ENCODE assay signal across 11 cellular contexts in genomic region chr11:119158467-119158866, GRCh38. TPM values are rescaled to one million over a fixed set of nuclear protein-coding genes. Genes with fewer than 3 reads are reported as not detected.
"Had no signal": no experiment of that assay in that cellular context is flagged by ENCODE, and none has a peak within 500 bp of the region (broad histone marks: within the 10 kb centered on the region; RNA-seq: fewer than 3 reads in every experiment).

No MANE protein-coding gene starts in this region.

- H3K9me3 Mint-ChIP-seq: HFFc6 had no signal

- H3K36me3 ChIP-seq: HAP-1 had no signal

- H3K4me3 ChIP-seq: GM23248, HAP-1, K562 had no signal

- ATAC-seq: HCT116, K562 had no signal

- H3K27ac ChIP-seq: GM23248, HL-60 had no signal

- DNase-seq: GM23248, GOT3, HFFc6, IMR-90, KG1 had no signal

- H3K4me1 ChIP-seq: HAP-1 had no signal

- FAIRE-seq: H54, K562 had no signal

- H3K27ac Mint-ChIP-seq: HFFc6 had no signal

- H3K4me3 Mint-ChIP-seq: HFFc6 had no signal

- H3K9me3 ChIP-seq: HAP-1 had no signal

- H2AFZ ChIP-seq: GM23248 had no signal

RNA-seq across cellular contexts. Expression of gene ABCG4, which starts 9.6 kb away (rescaled TPM):
- total RNA-seq: GM23248, HT1080 had no signal

RNA-seq across cellular contexts. Expression of gene NHERF4, which starts 26.8 kb away (rescaled TPM):
- total RNA-seq: GM23248, HFFc6, HT1080, IMR-90, K562 had no signal
- polyA plus RNA-seq: GM23248, IMR-90, K562 had no signal
